19 cellular contexts compared by ENCODE assay signal in genomic region chr11:70225629-70226582, GRCh38. TPM values are rescaled to one million over a fixed set of nuclear protein-coding genes. Genes with fewer than 3 reads are reported as not detected.
DNase-seq lines count a peak whose midpoint lies in the region; ATAC-seq and TF ChIP-seq lines count a peak whose summit lies in the region.
"Had no signal": no experiment of that assay in that cellular context is flagged by ENCODE, and none has a peak within 500 bp of the region (broad histone marks: within the 10 kb centered on the region; RNA-seq: fewer than 3 reads in every experiment).

No MANE protein-coding gene starts in this region.

- H3K4me1 ChIP-seq in right atrium auricular region (peaks cover 0 to 5% of the 10 kb centered on the region in 2 donors), muscle layer of duodenum (ENCODE audit: control insufficient read depth in 1 of 2, insufficient read depth in 2 of 2, low read length in 2 of 2) (no peaks in the 10 kb centered on the region), upper lobe of right lung (no peaks in the 10 kb centered on the region), SK-N-SH (ENCODE audit: control insufficient read depth in 1 of 2, insufficient read depth in 2 of 2, low read depth in 1 of 2, low read length in 1 of 2) (peaks cover 0 to 5% of the 10 kb centered on the region in 2 experiments; a peak in 1 of 4 replicates)
- H3K4me1 ChIP-seq: esophagus squamous epithelium, pancreas, SJCRH30 had no signal

- H2AFZ ChIP-seq in SK-N-SH (ENCODE audit: low read depth): no peak overlapping the region
- H2AFZ ChIP-seq: hepatocyte had no signal

- no peak for TF ChIP-seq RAD21 in SK-N-SH (IDR thresholded peaks at IDR 0.05; ENCODE audit: low read length)

- H3K36me3 ChIP-seq in right atrium auricular region: no peaks in the 10 kb centered on the region
- H3K36me3 ChIP-seq in muscle layer of duodenum (ENCODE audit: control insufficient read depth in 1 of 2, insufficient read depth in 2 of 2, low read length in 2 of 2): no peaks in the 10 kb centered on the region
- H3K36me3 ChIP-seq in upper lobe of right lung: no peaks in the 10 kb centered on the region
- no peaks in the 10 kb centered on the region for H3K36me3 ChIP-seq in SK-N-SH (replicated peaks in 1 of 2; ENCODE audit: control insufficient read depth in 1 of 2, insufficient read depth in 2 of 2, low read length in 1 of 2)
- H3K36me3 ChIP-seq: esophagus squamous epithelium, pancreas, SJCRH30 had no signal

- H3F3A ChIP-seq in SK-N-SH (replicated peaks; ENCODE audit: insufficient read depth): no peaks in the 10 kb centered on the region

- H3K27ac ChIP-seq in right atrium auricular region: no peak overlapping the region
- H3K27ac ChIP-seq in muscle layer of duodenum (ENCODE audit: low read length): peak overlapping the region; percentile 14
- no peak overlapping the region for H3K27ac ChIP-seq in upper lobe of right lung
- no peak overlapping the region for H3K27ac ChIP-seq in SK-N-SH (ENCODE audit: low read depth in 2 of 2, low read length in 1 of 2)
- H3K27ac ChIP-seq: esophagus squamous epithelium, hepatocyte, pancreas, SJCRH30 had no signal

- 68% methylated on average over 5 of the region's 12 CpGs for WGBS in SK-N-SH (ENCODE audit: low lambda C conversion rate)

- no peaks in the 10 kb centered on the region for H4K20me1 ChIP-seq in SK-N-SH (ENCODE audit: insufficient read depth)

- H3K9me3 ChIP-seq in right atrium auricular region: no peaks in the 10 kb centered on the region
- H3K9me3 ChIP-seq in muscle layer of duodenum (ENCODE audit: control insufficient read depth in 1 of 2, low read length in 2 of 2): no peaks in the 10 kb centered on the region
- H3K9me3 ChIP-seq in upper lobe of right lung: no peaks in the 10 kb centered on the region
- H3K9me3 ChIP-seq in SK-N-SH: no peaks in the 10 kb centered on the region
- H3K9me3 ChIP-seq: esophagus squamous epithelium, pancreas, SJCRH30 had no signal

- POLR2A ChIA-PET in SK-N-SH (lab: Yijun Ruan, JAX): interaction anchor here (1.1 kb wide), 1 partner anchor 16 kb away, joined by 4 read pairs; no protein-coding TSS in a partner anchor

- ATAC-seq in Right ventricle myocardium superior (ENCODE audit: poor library complexity) (peak; percentile 55), esophagus mucosa (peak; percentile 15), upper lobe of right lung (peak; percentile 46)

- DNase-seq in Right ventricle myocardium superior (peak; percentile 55), right atrium auricular region (ENCODE audit: low spot score) (no peak), upper lobe of right lung (no peak), SK-N-SH (no peak), NOMO-1 treated with DMSO at 0.1 percent for 48 hours (lab: John Stamatoyannopoulos, UW; ENCODE audit: unreplicated experiment) (no peak)
- no peak for DNase-seq in stimulated activated CD4-positive, alpha-beta T cell treated with anti-CD3 and anti-CD28 coated beads, Interleukin-15, amount 100 ng/mL, for 24 hours
- DNase-seq: activated CD4-positive, alpha-beta T cell treated with anti-CD3 and anti-CD28 coated beads for 1 hour; activated naive CD4-positive, alpha-beta T cell treated with anti-CD3 and anti-CD28 coated beads for 36 hours; CD4-positive, CD25-positive, alpha-beta regulatory T cell; DMS79; esophagus squamous epithelium; IMR-90; kidney; NCI-H2171 treated with DMSO at 0.1 percent for 48 hours; pancreas had no signal

- H3K9me2 ChIP-seq in SK-N-SH: no peaks in the 10 kb centered on the region

- H3K4me3 ChIP-seq in right atrium auricular region: no peak overlapping the region
- no peak overlapping the region for H3K4me3 ChIP-seq in muscle layer of duodenum (ENCODE audit: low read depth in 1 of 2, low read length in 2 of 2)
- H3K4me3 ChIP-seq in upper lobe of right lung: no peak overlapping the region
- no peak overlapping the region for H3K4me3 ChIP-seq in SK-N-SH (ENCODE audit: low read depth in 2 of 2, low read length in 1 of 2)
- H3K4me3 ChIP-seq: esophagus squamous epithelium, hepatocyte, pancreas, SJCRH30 had no signal

- no peak overlapping the region for H3K9ac ChIP-seq in SK-N-SH

- TF ChIP-seq EP300 in SK-N-SH (IDR thresholded peaks at IDR 0.05; ENCODE audit: borderline replicate concordance in 1 of 2, low read depth in 1 of 2, low read length in 1 of 2): no peak

- no peaks in the 10 kb centered on the region for H3K79me2 ChIP-seq in SK-N-SH (ENCODE audit: insufficient read depth)
- H3K79me2 ChIP-seq: hepatocyte had no signal

- CTCF ChIA-PET in SK-N-SH (lab: Yijun Ruan, JAX): interaction anchor here (0.7 to 1.3 kb wide), 4 partner anchors 16 to 316 kb away, joined by 3 read pairs; no protein-coding TSS in a partner anchor

- intact Hi-C loops in Right ventricle myocardium superior (cut with DNase I): no loop called here
- intact Hi-C loops in upper lobe of right lung (cut with DNase I): no loop called here

- no peak for TF ChIP-seq CTCF in right atrium auricular region (IDR thresholded peaks at IDR 0.05)
- no peak for TF ChIP-seq CTCF in upper lobe of right lung (IDR thresholded peaks at IDR 0.05)
- TF ChIP-seq CTCF in SK-N-SH (IDR thresholded peaks at IDR 0.05): no peak

- H3K4me2 ChIP-seq in SK-N-SH: no peak overlapping the region
- H3K4me2 ChIP-seq: hepatocyte had no signal

- H3K27me3 ChIP-seq in right atrium auricular region (no peaks in the 10 kb centered on the region), muscle layer of duodenum (ENCODE audit: low read depth, low read length) (no peaks in the 10 kb centered on the region), upper lobe of right lung (no peaks in the 10 kb centered on the region), SK-N-SH (ENCODE audit: insufficient read depth) (peaks cover 16% of the 10 kb centered on the region; the same call in 1 of the 2 replicates)
- H3K27me3 ChIP-seq: esophagus squamous epithelium, hepatocyte, pancreas, SJCRH30 had no signal

TF ChIP-seq in SK-N-SH, 30 proteins besides CTCF, POLR2A, EP300 and RAD21:
- TF ChIP-seq SMC3 (IDR thresholded peaks at IDR 0.05; ENCODE audit: low read depth, low read length): no peak
- TF ChIP-seq YY1 (IDR thresholded peaks at IDR 0.05; ENCODE audit: low read depth): no peak
- TF ChIP-seq FOXJ3 (CRISPR knock-in tag; IDR thresholded peaks at IDR 0.05): no peak
- no peak for TF ChIP-seq EZH2phosphoT487 (IDR thresholded peaks at IDR 0.05; ENCODE audit: borderline replicate concordance, low read depth)
- no peak for TF ChIP-seq ELF1 (IDR thresholded peaks at IDR 0.05)
TF ChIP-seq in SK-N-SH: peak in this region for 0.

RNA-seq across cellular contexts. Expression of gene FADD, which starts 22.8 kb away (rescaled TPM):
- total RNA-seq in Right ventricle myocardium superior (10.3 TPM), right atrium auricular region (10 to 100 TPM in 1 of 2 donors, 1 to 10 TPM in 1; 7.1 to 11.1 TPM), esophagus mucosa (19.6 TPM), upper lobe of right lung (21.3 TPM)
- 23.8 and 28.3 TPM in 2 replicates for polyA plus RNA-seq in SK-N-SH (2012; rRNA removed)
- 17.5 and 25.5 TPM in 2 replicates for polyA plus RNA-seq in SK-N-SH (2012; cell fraction: cytosol; rRNA removed)
- 15.9 and 16.5 TPM in 2 replicates for polyA plus RNA-seq in SK-N-SH (2012; cell fraction: nucleus; rRNA removed)

RNA-seq across cellular contexts. Expression of gene PPFIA1, which starts 44.6 kb away (rescaled TPM):
- 41.8 TPM for total RNA-seq in Right ventricle myocardium superior
- 10 to 100 TPM; 28.7 to 45.9 TPM for total RNA-seq in right atrium auricular region
- 25.1 TPM for total RNA-seq in esophagus mucosa
- 73.3 TPM for total RNA-seq in upper lobe of right lung
- 35.6 and 37.4 TPM in 2 replicates for polyA plus RNA-seq in SK-N-SH (2012; rRNA removed)
- polyA plus RNA-seq in SK-N-SH (2012; cell fraction: cytosol; rRNA removed): 17.9 and 23.3 TPM in 2 replicates
- polyA plus RNA-seq in SK-N-SH (2012; cell fraction: nucleus; rRNA removed): 121 and 128 TPM in 2 replicates
